In genomic region chr15:69652906-69653305, GRCh38 we compare ENCODE assay signal across 30 cellular contexts.
DNase-seq lines count a peak whose midpoint lies in the region; ATAC-seq, FAIRE-seq and TF ChIP-seq lines count a peak whose summit lies in the region.
"Had no signal": no experiment of that assay in that cellular context is flagged by ENCODE, and none has a peak within 500 bp of the region (broad histone marks: within the 10 kb centered on the region; RNA-seq: fewer than 3 reads in every experiment).

No MANE protein-coding gene starts in this region.

- no peaks in the 10 kb centered on the region for H3K79me2 ChIP-seq in HepG2 (ENCODE audit: insufficient read depth, low read length)

- H3K36me3 ChIP-seq in ascending aorta (no peaks in the 10 kb centered on the region), HepG2 (replicated peaks in 1 of 2; ENCODE audit: control insufficient read depth in 1 of 2, insufficient read depth in 2 of 2, low read length in 2 of 2) (no peaks in the 10 kb centered on the region)
- H3K36me3 ChIP-seq: left lung, sigmoid colon, upper lobe of right lung had no signal

- no peak overlapping the region for H3K27ac Mint-ChIP-seq in activated T-cell treated with anti-CD3 and anti-CD28 coated beads, Interleukin-2, amount 50 U/mL, for 72 hours
- H3K27ac Mint-ChIP-seq in type B pancreatic cell, result no peak overlapping the region
- H3K27ac Mint-ChIP-seq: activated naive CD8-positive, alpha-beta T cell treated with anti-CD3 and anti-CD28 coated beads for 36 hours; mesothelial cell of epicardium; nephron progenitor cell; WTC11 had no signal

- no peak for TF ChIP-seq RAD21 in HepG2 (CRISPR knock-in tag; IDR thresholded peaks at IDR 0.05)

- H3K4me3 Mint-ChIP-seq in activated T-cell treated with anti-CD3 and anti-CD28 coated beads, Interleukin-2, amount 50 U/mL, for 72 hours, result no peak overlapping the region
- H3K4me3 Mint-ChIP-seq in type B pancreatic cell, result no peak overlapping the region
- H3K4me3 Mint-ChIP-seq: activated naive CD8-positive, alpha-beta T cell treated with anti-CD3 and anti-CD28 coated beads for 36 hours; mesothelial cell of epicardium; nephron progenitor cell; WTC11 had no signal

- CTCF ChIA-PET in HepG2 (lab: Yijun Ruan, JAX; ENCODE audit: low intra/inter-chr PET ratio, low total read pairs), result no interaction called here

- intact Hi-C loops in ascending aorta (cut with DNase I) (loop anchor here (2.0 to 5.0 kb wide), 3 partner anchors 78 to 176 kb away; no protein-coding TSS in a partner anchor), HepG2 (cut with micrococcal nuclease; ENCODE audit: unreplicated experiment) (no loop called here)

- TF ChIP-seq POLR2A in HepG2 (IDR thresholded peaks at IDR 0.05; ENCODE audit: insufficient read depth in 1 of 2, low read depth in 2 of 2, low read length in 2 of 2), result no peak

- DNase-seq in activated T-cell treated with anti-CD3 and anti-CD28 coated beads, Interleukin-2, amount 50 U/mL, for 48 hours, result peak; percentile 12 to 13
- DNase-seq in activated T-cell treated with anti-CD3 and anti-CD28 coated beads, Interleukin-2, amount 50 U/mL, for 72 hours, result no peak
- peak in 1 of 2 donors; percentile 65 for DNase-seq in ascending aorta (ENCODE audit: low spot score in 2 of 2)
- DNase-seq in HepG2 (ENCODE audit: low spot score), result no peak
- DNase-seq in type B pancreatic cell (ENCODE audit: extremely low spot score, unreplicated experiment), result peak; percentile 48
- no peak for DNase-seq in C1 segment of cervical spinal cord (lab: John Stamatoyannopoulos, UW)
- no peak for DNase-seq in stimulated activated CD4-positive, alpha-beta T cell treated with anti-CD3 and anti-CD28 coated beads, Interleukin-4, amount 100 ng/mL, for 24 hours
- no peak for DNase-seq in NCI-H2081 (lab: John Stamatoyannopoulos, UW)
- DNase-seq: ACHN; activated CD4-positive, alpha-beta T cell treated with anti-CD3 and anti-CD28 coated beads, Interleukin-2, amount 50 U/mL, for 1 hour; activated naive CD8-positive, alpha-beta T cell treated with anti-CD3 and anti-CD28 coated beads for 36 hours; COR-L47; DMS79 treated with DMSO at 0.1 percent for 48 hours; effector CD4-positive, alpha-beta T cell; foreskin melanocyte; GOT3; left lung; NCI-H187 treated with DMSO at 0.1 percent for 48 hours; NCI-H2227 treated with DMSO at 0.1 percent for 48 hours; NCI-H748 treated with DMSO at 0.1 percent for 48 hours; nephron progenitor cell; OCI-M1; SHP77; sigmoid colon; upper lobe of right lung had no signal

- peaks cover 9% of the 10 kb centered on the region for H3K4me1 Mint-ChIP-seq in activated T-cell treated with anti-CD3 and anti-CD28 coated beads, Interleukin-2, amount 50 U/mL, for 72 hours (ENCODE audit: low read depth)
- H3K4me1 Mint-ChIP-seq in type B pancreatic cell (ENCODE audit: unreplicated experiment), result peaks cover 21% of the 10 kb centered on the region

- H3K36me3 Mint-ChIP-seq in activated T-cell treated with anti-CD3 and anti-CD28 coated beads, Interleukin-2, amount 50 U/mL, for 72 hours (ENCODE audit: insufficient read depth in 2 of 2), result no peaks in the 10 kb centered on the region
- H3K36me3 Mint-ChIP-seq in type B pancreatic cell, result no peaks in the 10 kb centered on the region
- H3K36me3 Mint-ChIP-seq: activated naive CD8-positive, alpha-beta T cell treated with anti-CD3 and anti-CD28 coated beads for 36 hours; mesothelial cell of epicardium; WTC11 had no signal

- no peaks in the 10 kb centered on the region for H3K9me3 Mint-ChIP-seq in activated T-cell treated with anti-CD3 and anti-CD28 coated beads, Interleukin-2, amount 50 U/mL, for 72 hours
- H3K9me3 Mint-ChIP-seq in type B pancreatic cell, result no peaks in the 10 kb centered on the region
- H3K9me3 Mint-ChIP-seq: activated naive CD8-positive, alpha-beta T cell treated with anti-CD3 and anti-CD28 coated beads for 36 hours; mesothelial cell of epicardium; nephron progenitor cell; WTC11 had no signal

- no peak for FAIRE-seq in HepG2 (lab: Jason Lieb, UNC)
- FAIRE-seq: astrocyte had no signal

- ATAC-seq in activated T-cell treated with anti-CD3 and anti-CD28 coated beads, Interleukin-2, amount 50 U/mL, for 72 hours (replicated peaks in 1 of 2), result no peak
- ATAC-seq in HepG2, result no peak
- ATAC-seq: esophagus mucosa, left lung, WTC11 had no signal

- H3K27me3 ChIP-seq in ascending aorta (no peaks in the 10 kb centered on the region), HepG2 (ENCODE audit: control insufficient read depth in 1 of 2, insufficient read depth in 2 of 2, low read length in 2 of 2) (peaks cover 2 to 71% of the 10 kb centered on the region in 2 experiments; a peak in 4 of 5 replicates)

- in situ Hi-C loops in HepG2 (cut with HindIII; ENCODE audit: extremely low pct_ligation_motif_present, low pct_unique_long_range_greater_than_20kb), result no loop called here

- TF ChIP-seq EP300 in HepG2 (IDR thresholded peaks at IDR 0.05; ENCODE audit: low read depth in 2 of 2, low read length in 2 of 2), result no peak
- no peak for TF ChIP-seq EP300 in HepG2 (CRISPR knock-in tag; IDR thresholded peaks at IDR 0.05; ENCODE audit: borderline replicate concordance)

- H2AFZ ChIP-seq in HepG2 (ENCODE audit: low read length), result no peak overlapping the region

- POLR2A ChIA-PET in HepG2 (lab: Yijun Ruan, JAX), result no interaction called here

- 7% methylated on average over 1 of the region's 3 CpGs for WGBS in HepG2 (ENCODE audit: low lambda C conversion rate)

- H3K9me3 ChIP-seq in ascending aorta (no peaks in the 10 kb centered on the region), HepG2 (ENCODE audit: low read length) (no peaks in the 10 kb centered on the region)
- H3K9me3 ChIP-seq: left lung, sigmoid colon, upper lobe of right lung had no signal

- H3K27me3 Mint-ChIP-seq in activated T-cell treated with anti-CD3 and anti-CD28 coated beads, Interleukin-2, amount 50 U/mL, for 72 hours (ENCODE audit: low read depth), result peaks cover 29% of the 10 kb centered on the region
- peaks cover 55% of the 10 kb centered on the region for H3K27me3 Mint-ChIP-seq in type B pancreatic cell

- TF ChIP-seq CTCF in ascending aorta (IDR thresholded peaks at IDR 0.05), result peak; percentile 19 to 68 (median 53)
- TF ChIP-seq CTCF in HepG2 (CRISPR knock-in tag; IDR thresholded peaks at IDR 0.05), result 0 out of 2 replicates have a peak, but pooled peaks have one; percentile 8
- no peak for TF ChIP-seq CTCF in type B pancreatic cell (conservative IDR thresholded peaks at IDR 0.05)

- H3K9ac ChIP-seq in HepG2 (ENCODE audit: insufficient read depth, low read depth, low read length), result no peak overlapping the region
- H3K9ac ChIP-seq: KMS-11 had no signal

- H3K27ac ChIP-seq in ascending aorta, result no peak overlapping the region
- H3K27ac ChIP-seq in HepG2 (ENCODE audit: extremely low read length, insufficient read depth, low read length), result no peak overlapping the region
- H3K27ac ChIP-seq: KMS-11, left lung, sigmoid colon, upper lobe of right lung had no signal

- H3K4me3 ChIP-seq in ascending aorta, result no peak overlapping the region
- H3K4me3 ChIP-seq in HepG2 (replicated peaks in 1 of 3; ENCODE audit: insufficient read depth in 1 of 3, low read depth in 2 of 3, low read length in 3 of 3), result no peak overlapping the region
- H3K4me3 ChIP-seq: left lung, sigmoid colon, upper lobe of right lung had no signal

- BruUV-seq in HepG2 (replicated peaks; lab: Mats Ljungman, UMichigan), result no TSS peak

- H3K4me2 ChIP-seq in HepG2 (ENCODE audit: low read depth, low read length), result no peak overlapping the region
- H3K4me2 ChIP-seq: KMS-11 had no signal

- H3K4me1 ChIP-seq in ascending aorta (no peaks in the 10 kb centered on the region), HepG2 (ENCODE audit: insufficient read depth, low read length) (no peaks in the 10 kb centered on the region)
- H3K4me1 ChIP-seq: upper lobe of right lung had no signal

- peaks cover 14% of the 10 kb centered on the region; the same call in 1 of the 2 replicates for H4K20me1 ChIP-seq in HepG2 (ENCODE audit: insufficient read depth, low read length)

TF ChIP-seq in HepG2, 621 proteins besides CTCF, POLR2A, EP300 and RAD21:
- peak; percentile 17; the same call in 1 of the 2 replicates for TF ChIP-seq STAG1 (CRISPR knock-in tag; IDR thresholded peaks at IDR 0.05)
- no peak for TF ChIP-seq HNRNPK (IDR thresholded peaks at IDR 0.05; ENCODE audit: low read depth, low read length, poor library complexity, severe bottlenecking)
- TF ChIP-seq GMEB1 (CRISPR knock-in tag; IDR thresholded peaks at IDR 0.05; ENCODE audit: borderline replicate concordance), result no peak
- no peak for TF ChIP-seq ATM (IDR thresholded peaks at IDR 0.05; ENCODE audit: borderline replicate concordance)
- TF ChIP-seq RCOR2 (CRISPR knock-in tag; IDR thresholded peaks at IDR 0.05), result no peak
- TF ChIP-seq PHF21A (CRISPR knock-in tag; IDR thresholded peaks at IDR 0.05), result no peak
- no peak for TF ChIP-seq NR2C2 (CRISPR knock-in tag; IDR thresholded peaks at IDR 0.05; ENCODE audit: borderline replicate concordance)

Comparison
In these comparisons a context has a peak if more than half of its experiments do, and no peak if none do; other contexts are left out.
1. DNase-seq: peak in activated T-cell treated with anti-CD3 and anti-CD28 coated beads, Interleukin-2, amount 50 U/mL, for 48 hours (2 of 2) and type B pancreatic cell (single experiment); none in activated T-cell treated with anti-CD3 and anti-CD28 coated beads, Interleukin-2, amount 50 U/mL, for 72 hours (0 of 2), HepG2 (single experiment), C1 segment of cervical spinal cord (0 of 14), stimulated activated CD4-positive, alpha-beta T cell treated with anti-CD3 and anti-CD28 coated beads, Interleukin-4, amount 100 ng/mL, for 24 hours (single experiment) and NCI-H2081 (0 of 2).